Comparison of ENCODE assay signal across 20 cellular contexts in the genomic region with DNA sequence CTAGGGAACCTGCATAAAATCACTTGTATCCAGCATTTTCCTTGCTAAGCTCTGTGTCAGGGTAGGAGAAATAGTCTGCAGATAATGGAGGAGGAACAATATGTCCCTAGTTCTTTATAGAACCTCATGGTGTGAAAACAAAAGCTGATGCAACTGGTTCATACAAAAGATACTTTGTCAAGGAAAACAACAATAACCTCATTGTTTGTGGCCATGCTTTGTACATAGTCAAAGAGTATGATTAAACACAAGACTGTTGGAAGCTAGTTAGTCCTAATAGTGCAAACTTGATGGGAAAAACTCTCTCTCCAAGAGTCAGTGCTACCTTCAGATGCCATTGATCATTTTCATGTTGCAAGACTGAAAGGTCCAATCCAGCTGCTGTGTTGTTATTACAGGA. TPM values are rescaled to one million over a fixed set of nuclear protein-coding genes. Genes with fewer than 3 reads are reported as not detected.
DNase-seq lines count a peak whose midpoint lies in the region; ATAC-seq and TF ChIP-seq lines count a peak whose summit lies in the region.
"Had no signal": no experiment of that assay in that cellular context is flagged by ENCODE, and none has a peak within 500 bp of the region (broad histone marks: within the 10 kb centered on the region; RNA-seq: fewer than 3 reads in every experiment).

No MANE protein-coding gene starts in this region.

- peaks cover 0 to 5% (median 0%) of the 10 kb centered on the region in 4 donors for H3K36me3 ChIP-seq in transverse colon
- H3K36me3 ChIP-seq: brain microvascular endothelial cell had no signal

- in situ Hi-C loops in transverse colon (cut with MboI; ENCODE audit: low pct_ligation_motif_present in 1 of 4, low pct_unique_long_range_greater_than_20kb in 1 of 4, low sequenced_read_pairs in 3 of 4), result no loop called here

- TF ChIP-seq EP300 in transverse colon (IDR thresholded peaks at IDR 0.05; ENCODE audit: low read depth), result no peak

- no peak overlapping the region for H3K4me3 ChIP-seq in transverse colon
- H3K4me3 ChIP-seq: gastroesophageal sphincter, psoas muscle, spleen had no signal

- H3K4me1 ChIP-seq in transverse colon, result no peaks in the 10 kb centered on the region
- H3K4me1 ChIP-seq: gastroesophageal sphincter, psoas muscle had no signal

- intact Hi-C loops in transverse colon (cut with DNase I; ENCODE audit: low total_unique reads), result no loop called here

- H3K27me3 ChIP-seq in transverse colon, result no peaks in the 10 kb centered on the region
- H3K27me3 ChIP-seq: brain microvascular endothelial cell, gastroesophageal sphincter, spleen had no signal

- ATAC-seq in GM21360 (IDR thresholded peaks at IDR 0.05; ENCODE audit: unreplicated experiment), result no peak
- no peak for ATAC-seq in GM21447 (IDR thresholded peaks at IDR 0.05; ENCODE audit: unreplicated experiment)
- ATAC-seq: activated naive CD4-positive, alpha-beta T cell treated with anti-CD3 and anti-CD28 coated beads, Interleukin-2, amount 50 U/mL, for 72 hours; gastroesophageal sphincter; left cardiac atrium; psoas muscle had no signal

- TF ChIP-seq POLR2A in transverse colon (IDR thresholded peaks at IDR 0.05), result no peak

- H3K27ac ChIP-seq in angular gyrus (ENCODE audit: low read depth, low read length), result peak overlapping the region; percentile 99
- no peak overlapping the region for H3K27ac ChIP-seq in transverse colon
- H3K27ac ChIP-seq: brain microvascular endothelial cell, gastroesophageal sphincter, psoas muscle had no signal

- H3K9me3 ChIP-seq in transverse colon, result peaks cover 12 to 21% of the 10 kb centered on the region in 2 donors

- peak; percentile 11 for DNase-seq in HT1080 (ENCODE audit: low read depth)
- DNase-seq in inferior parietal cortex (ENCODE audit: extremely low spot score), result peak; percentile 91
- peak; percentile 99 for DNase-seq in superior temporal gyrus (ENCODE audit: extremely low spot score)
- DNase-seq in transverse colon, result no peak
- DNase-seq: AML-193; brain microvascular endothelial cell; left cardiac atrium; NCI-H69; nephron progenitor cell; psoas muscle; spleen; stimulated activated CD8-positive, alpha-beta memory T cell treated with anti-CD3 and anti-CD28 coated beads, Interleukin-4, amount 100 ng/mL, for 48 hours had no signal

- no peak for TF ChIP-seq CTCF in transverse colon (IDR thresholded peaks at IDR 0.05)

RNA-seq across cellular contexts. Expression of a gene that starts 20.1 kb away (rescaled TPM):
- total RNA-seq in HT1080 (2014; rRNA removed; shearing (Covaris generic)), result not detected in 2 replicates
- polyA plus RNA-seq in HT1080 (2015; cell fraction: cytosol; rRNA removed), result 0.12 and 0.14 TPM in 2 replicates
- polyA plus RNA-seq in HT1080 (2015; cell fraction: nucleus; rRNA removed), result 0.28 TPM in 1 of 2 replicates, not detected in the other
- total RNA-seq in transverse colon, result 10 to 100 TPM in 3 of 4 donors, not detected in 1; 38.7 to 47.9 (median 43.0) TPM
- total RNA-seq: activated naive CD4-positive, alpha-beta T cell treated with anti-CD3 and anti-CD28 coated beads, Interleukin-2, amount 50 U/mL, for 72 hours; activated T-helper 1 cell treated with anti-CD3 and anti-CD28 coated beads, Interleukin-12 subunit alpha, Interleukin-12 subunit beta, Interleukin-2, Interleukin-4 antibody, amounts not matched to agents 30 ng/mL and 10 ng/mL and 1 ng/mL, durations not matched to agents 14 hours and 24 hours and 36 hours; dermis microvascular lymphatic vessel endothelial cell; gastroesophageal sphincter; LHCN-M2; psoas muscle had no signal

RNA-seq across cellular contexts. Expression of a gene that starts 30.9 kb away (rescaled TPM):
- total RNA-seq in HT1080 (2014; rRNA removed; shearing (Covaris generic)), result 27.8 and 28.6 TPM in 2 replicates
- polyA plus RNA-seq in HT1080 (2015; cell fraction: cytosol; rRNA removed), result 40.9 and 46.7 TPM in 2 replicates
- polyA plus RNA-seq in HT1080 (2015; cell fraction: nucleus; rRNA removed), result 20.8 and 21.2 TPM in 2 replicates
- 10 to 100 TPM in 3 of 4 donors, 1 to 10 TPM in 1; 8.6 to 16.7 (median 10.5) TPM for total RNA-seq in transverse colon

RNA-seq across cellular contexts. Expression of a gene that starts 46.7 kb away (rescaled TPM):
- 0.11 and 0.20 TPM in 2 replicates for total RNA-seq in HT1080 (2014; rRNA removed; shearing (Covaris generic))
- polyA plus RNA-seq in HT1080 (2015; cell fraction: cytosol; rRNA removed), result 1.5 and 2.1 TPM in 2 replicates
- polyA plus RNA-seq in HT1080 (2015; cell fraction: nucleus; rRNA removed), result 1.3 and 1.9 TPM in 2 replicates
- 10 to 100 TPM; 35.4 to 78.6 (median 40.7) TPM for total RNA-seq in transverse colon

Comparison
In these comparisons a context has a peak if more than half of its experiments do, and no peak if none do; other contexts are left out.
1. RNA of a gene that starts 46.7 kb away (total RNA-seq): 35.4 to 78.6 TPM in transverse colon; 0.11 to 0.20 TPM in HT1080; every median in the first group is over 10 times any median in the second.